ENCODE assay signal across 9 cellular contexts in the genomic region with DNA sequence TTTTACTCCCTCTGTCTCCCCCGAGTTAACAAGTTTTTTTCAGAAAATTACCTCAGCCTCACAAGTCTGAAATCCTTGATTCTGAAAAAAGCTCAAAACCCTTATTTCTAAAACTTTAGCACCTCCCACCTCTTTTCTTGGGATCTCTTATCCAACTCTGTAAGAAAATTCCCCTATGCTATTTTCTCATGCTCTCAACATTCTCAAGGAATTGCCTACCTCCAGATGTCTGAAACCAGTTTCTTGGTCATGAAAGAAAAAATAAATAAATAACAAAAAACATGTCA.
"Had no signal": no experiment of that assay in that cellular context is flagged by ENCODE, and none has a peak within 500 bp of the region (broad histone marks: within the 10 kb centered on the region; RNA-seq: fewer than 3 reads in every experiment).

No MANE protein-coding gene starts in this region.

- H3K27ac ChIP-seq: ovary, spleen had no signal

- H3K36me3 ChIP-seq: ovary, spleen had no signal

- H3K9me3 ChIP-seq: ovary, spleen had no signal

- DNase-seq: activated CD4-positive, alpha-beta T cell treated with anti-CD3 and anti-CD28 coated beads for 1 hour; activated CD4-positive, alpha-beta T cell treated with anti-CD3 and anti-CD28 coated beads, Interleukin-2, amount 50 U/mL, for 48 hours; activated naive CD4-positive, alpha-beta T cell treated with anti-CD3 and anti-CD28 coated beads, Interleukin-2, amount 50 U/mL, for 16 hours; activated T-cell treated with anti-CD3 and anti-CD28 coated beads, Interleukin-2, amount 50 U/mL, for 1 hour; kidney glomerular epithelial cell; ovary; spleen; stimulated activated CD4-positive, alpha-beta T cell treated with anti-CD3 and anti-CD28 coated beads, Interleukin-1b, Interleukin-23, amount 100 ng/mL, for 48 hours; T-helper 1 cell had no signal

- H3K4me1 ChIP-seq: spleen had no signal

- H3K4me3 ChIP-seq: ovary, spleen had no signal

- H3K27me3 ChIP-seq: ovary, spleen had no signal
